In the genomic region with DNA sequence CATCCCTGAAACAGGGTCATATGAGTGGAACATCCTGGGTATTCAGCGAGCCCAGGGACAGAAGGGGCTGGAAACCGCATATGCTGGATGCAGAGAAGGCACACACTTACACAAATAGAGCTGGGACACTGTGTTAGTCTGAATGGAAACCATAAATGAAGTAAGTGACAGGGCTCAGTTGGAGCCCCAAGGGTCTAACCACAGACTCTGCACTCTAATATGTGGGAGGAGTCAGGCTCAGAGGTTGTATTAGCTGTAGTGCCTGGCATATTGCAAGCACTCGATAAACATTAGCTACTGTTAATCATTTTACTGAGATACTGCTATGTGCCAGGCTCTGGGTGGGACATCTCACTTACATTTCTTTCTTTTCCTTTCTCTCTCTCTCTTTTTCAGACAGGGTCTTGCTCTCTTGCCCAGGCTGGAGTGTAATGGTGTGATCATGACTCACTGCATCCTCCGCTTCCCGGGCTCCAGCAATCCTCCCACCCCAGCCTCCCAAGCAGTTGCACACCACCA, we compare ENCODE assay signal across 1 cellular context.
TF ChIP-seq lines count a peak whose summit lies in the region.

No MANE protein-coding gene starts in this region.

TF ChIP-seq in GM12878, 131 proteins besides CTCF, POLR2A, EP300 and RAD21:
- TF ChIP-seq EED (IDR thresholded peaks at IDR 0.05; ENCODE audit: low read depth), result no peak
- TF ChIP-seq, protein P1, sequence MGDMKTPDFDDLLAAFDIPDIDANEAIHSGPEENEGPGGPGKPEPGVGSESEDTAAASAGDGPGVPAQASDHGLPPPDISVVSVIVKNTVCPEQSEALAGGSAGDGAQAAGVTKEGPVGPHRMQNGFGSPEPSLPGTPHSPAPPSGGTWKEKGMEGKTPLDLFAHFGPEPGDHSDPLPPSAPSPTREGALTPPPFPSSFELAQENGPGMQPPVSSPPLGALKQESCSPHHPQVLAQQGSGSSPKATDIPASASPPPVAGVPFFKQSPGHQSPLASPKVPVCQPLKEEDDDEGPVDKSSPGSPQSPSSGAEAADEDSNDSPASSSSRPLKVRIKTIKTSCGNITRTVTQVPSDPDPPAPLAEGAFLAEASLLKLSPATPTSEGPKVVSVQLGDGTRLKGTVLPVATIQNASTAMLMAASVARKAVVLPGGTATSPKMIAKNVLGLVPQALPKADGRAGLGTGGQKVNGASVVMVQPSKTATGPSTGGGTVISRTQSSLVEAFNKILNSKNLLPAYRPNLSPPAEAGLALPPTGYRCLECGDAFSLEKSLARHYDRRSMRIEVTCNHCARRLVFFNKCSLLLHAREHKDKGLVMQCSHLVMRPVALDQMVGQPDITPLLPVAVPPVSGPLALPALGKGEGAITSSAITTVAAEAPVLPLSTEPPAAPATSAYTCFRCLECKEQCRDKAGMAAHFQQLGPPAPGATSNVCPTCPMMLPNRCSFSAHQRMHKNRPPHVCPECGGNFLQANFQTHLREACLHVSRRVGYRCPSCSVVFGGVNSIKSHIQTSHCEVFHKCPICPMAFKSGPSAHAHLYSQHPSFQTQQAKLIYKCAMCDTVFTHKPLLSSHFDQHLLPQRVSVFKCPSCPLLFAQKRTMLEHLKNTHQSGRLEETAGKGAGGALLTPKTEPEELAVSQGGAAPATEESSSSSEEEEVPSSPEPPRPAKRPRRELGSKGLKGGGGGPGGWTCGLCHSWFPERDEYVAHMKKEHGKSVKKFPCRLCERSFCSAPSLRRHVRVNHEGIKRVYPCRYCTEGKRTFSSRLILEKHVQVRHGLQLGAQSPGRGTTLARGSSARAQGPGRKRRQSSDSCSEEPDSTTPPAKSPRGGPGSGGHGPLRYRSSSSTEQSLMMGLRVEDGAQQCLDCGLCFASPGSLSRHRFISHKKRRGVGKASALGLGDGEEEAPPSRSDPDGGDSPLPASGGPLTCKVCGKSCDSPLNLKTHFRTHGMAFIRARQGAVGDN (IDR thresholded peaks at IDR 0.05), result no peak
- no peak for TF ChIP-seq IRF4 (IDR thresholded peaks at IDR 0.05; ENCODE audit: low read depth, low read length)
- no peak for TF ChIP-seq MEF2B (IDR thresholded peaks at IDR 0.05; ENCODE audit: partially characterized antibody, poor library complexity, severe bottlenecking)
- no peak for TF ChIP-seq SUPT20H (IDR thresholded peaks at IDR 0.05; ENCODE audit: borderline replicate concordance, control insufficient read depth, low read depth, low read length)
- no peak for TF ChIP-seq EGR1 (IDR thresholded peaks at IDR 0.05; ENCODE audit: borderline replicate concordance in 1 of 2, low read depth in 2 of 2, low read length in 2 of 2)
- TF ChIP-seq LARP7 (IDR thresholded peaks at IDR 0.05), result no peak
- no peak for TF ChIP-seq BRCA1 (IDR thresholded peaks at IDR 0.05; ENCODE audit: low read depth, low read length)
- TF ChIP-seq POLR2AphosphoS2 (IDR thresholded peaks at IDR 0.05; ENCODE audit: low read depth, low read length), result no peak
- no peak for TF ChIP-seq BMI1 (IDR thresholded peaks at IDR 0.05; ENCODE audit: borderline replicate concordance)
- TF ChIP-seq PML (IDR thresholded peaks at IDR 0.05; ENCODE audit: low read length), result no peak
